ENCODE assay signal across 1 cellular context in the genomic region with DNA sequence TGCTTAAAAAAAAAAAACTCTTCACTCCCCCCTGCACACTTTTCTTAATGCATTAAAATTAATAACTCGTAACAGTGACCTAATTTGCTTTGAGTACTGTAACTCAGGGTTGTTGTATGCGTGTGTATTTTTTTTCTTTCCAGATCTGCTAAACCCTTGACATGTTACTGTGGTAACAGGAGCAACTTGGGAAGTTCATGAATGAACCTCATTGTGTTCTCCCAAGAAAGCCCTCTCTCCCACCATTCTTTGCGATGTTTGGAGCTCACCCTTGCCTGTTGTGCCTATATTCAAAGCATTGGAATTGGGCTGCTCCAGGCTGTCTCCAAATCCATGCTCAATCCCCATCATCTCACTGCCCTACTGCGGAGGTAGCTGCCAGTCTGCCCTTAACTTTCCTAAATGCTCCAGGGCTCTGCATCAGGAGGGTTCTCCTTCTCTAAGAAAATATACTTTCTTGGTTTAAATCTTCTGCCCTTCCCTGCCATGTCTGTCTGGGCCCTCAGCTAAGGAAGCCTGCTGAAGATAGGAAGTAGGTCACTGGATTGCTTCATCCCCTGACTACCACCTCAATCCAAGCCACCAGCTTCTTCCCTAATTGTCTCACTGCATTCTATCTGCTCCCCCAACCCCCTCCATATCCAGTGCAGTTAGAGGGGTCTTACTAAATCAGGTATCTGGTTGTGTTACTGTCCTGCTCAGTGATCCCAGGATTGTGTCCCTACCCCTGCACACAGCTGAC.
TF ChIP-seq lines count a peak whose summit lies in the region.

No MANE protein-coding gene starts in this region.

TF ChIP-seq in IMR-90, 13 proteins besides CTCF, POLR2A, EP300 and RAD21:
- TF ChIP-seq MAZ (IDR thresholded peaks at IDR 0.05; ENCODE audit: borderline replicate concordance, low read depth, low read length) (no peak), CEBPB (IDR thresholded peaks at IDR 0.05; ENCODE audit: low read depth, low read length) (peak; percentile 42)
